ENCODE assay signal across 1 cellular context in the genomic region with DNA sequence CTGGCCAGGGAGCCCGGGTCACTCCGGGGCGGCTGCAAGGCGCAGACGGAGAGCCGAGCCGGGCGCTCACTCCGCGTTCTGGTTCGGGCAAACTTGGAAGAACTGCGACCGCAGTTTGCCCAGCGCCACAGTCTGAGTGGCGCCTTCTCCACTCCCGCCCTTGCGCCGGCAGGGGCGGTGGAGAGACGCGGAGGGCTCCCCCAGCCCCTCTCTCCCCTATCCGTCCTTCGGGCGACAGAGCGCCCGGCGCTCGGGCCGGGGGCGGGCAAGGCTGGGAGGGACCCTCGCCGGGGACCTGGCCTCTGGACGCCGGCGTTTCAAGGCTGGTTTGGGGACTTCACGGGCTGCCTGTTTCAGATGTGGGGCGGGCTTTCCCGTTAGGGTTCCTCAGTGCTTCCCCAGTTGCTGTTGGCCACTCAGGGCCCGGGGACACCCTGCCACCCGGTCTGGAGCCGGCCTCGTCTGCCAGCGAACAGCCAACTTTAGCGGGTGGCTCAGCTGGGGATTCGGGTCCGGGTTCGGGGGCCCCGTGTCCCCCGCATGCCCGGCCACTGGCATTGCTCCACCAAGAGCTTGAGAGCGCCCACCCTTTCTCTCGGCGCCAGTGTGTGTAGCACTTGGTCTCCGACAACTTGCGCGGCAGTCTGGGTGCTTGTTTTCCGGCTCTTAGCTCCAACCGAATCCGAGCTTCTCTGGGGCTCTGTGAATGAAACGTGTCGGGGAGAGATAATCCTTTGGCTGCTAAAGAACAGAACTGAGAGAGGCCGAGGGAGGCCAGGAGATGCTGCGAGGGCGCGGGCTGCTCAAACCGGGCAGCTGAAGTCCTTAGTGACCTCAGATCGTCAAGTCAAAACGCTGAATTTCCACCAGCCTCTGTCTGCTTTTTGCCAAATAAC.
A peak's percentile ranks its signal among the peaks of the same experiment; 100 is the strongest.
TF ChIP-seq lines count a peak whose summit lies in the region.

No MANE protein-coding gene starts in this region.

TF ChIP-seq in HepG2, 621 proteins besides CTCF, POLR2A, EP300 and RAD21 (continued from another document and continues in another):
- TF ChIP-seq BORCS8-MEF2B (CRISPR knock-in tag; IDR thresholded peaks at IDR 0.05) (peak; percentile 65; the same call in 1 of the 2 replicates), HOXA3 (CRISPR knock-in tag; IDR thresholded peaks at IDR 0.05) (peak; percentile 45), HDAC1 (CRISPR knock-in tag; IDR thresholded peaks at IDR 0.05) (peak; percentile 66; the same call in 1 of the 2 replicates), ZMYM3 (CRISPR knock-in tag; IDR thresholded peaks at IDR 0.05) (peak; percentile 63; the same call in 1 of the 2 replicates), FOXO1 (CRISPR knock-in tag; IDR thresholded peaks at IDR 0.05) (0 out of 2 replicates have a peak, but pooled peaks have one; percentile 10), ZNF17 (CRISPR knock-in tag; IDR thresholded peaks at IDR 0.05) (no peak), GTF2F1 (IDR thresholded peaks at IDR 0.05; ENCODE audit: low read length) (no peak), GFI1 (CRISPR knock-in tag; IDR thresholded peaks at IDR 0.05; ENCODE audit: borderline replicate concordance) (peak; percentile 24; the same call in 1 of the 2 replicates), ZNF737 (CRISPR knock-in tag; IDR thresholded peaks at IDR 0.05; ENCODE audit: borderline replicate concordance) (0 out of 2 replicates have a peak, but pooled peaks have one; percentile 43), ZNF263 (CRISPR knock-in tag; IDR thresholded peaks at IDR 0.05) (no peak), ZNF607 (CRISPR knock-in tag; IDR thresholded peaks at IDR 0.05; ENCODE audit: borderline replicate concordance) (peak; percentile 36; the same call in 1 of the 2 replicates), STAG1 (CRISPR knock-in tag; IDR thresholded peaks at IDR 0.05) (peak; percentile 46; the same call in 1 of the 2 replicates), NFKB2 (CRISPR knock-in tag; IDR thresholded peaks at IDR 0.05; ENCODE audit: borderline replicate concordance) (peak; percentile 75; the same call in 1 of the 2 replicates), ZNF788 (CRISPR knock-in tag; IDR thresholded peaks at IDR 0.05; ENCODE audit: borderline replicate concordance) (no peak; the same call in 1 of the 2 replicates), ZNF629 (CRISPR knock-in tag; conservative IDR thresholded peaks at IDR 0.05) (no peak), BCL6 (CRISPR knock-in tag; IDR thresholded peaks at IDR 0.05) (peak; percentile 19)
- TF ChIP-seq, protein P1, sequence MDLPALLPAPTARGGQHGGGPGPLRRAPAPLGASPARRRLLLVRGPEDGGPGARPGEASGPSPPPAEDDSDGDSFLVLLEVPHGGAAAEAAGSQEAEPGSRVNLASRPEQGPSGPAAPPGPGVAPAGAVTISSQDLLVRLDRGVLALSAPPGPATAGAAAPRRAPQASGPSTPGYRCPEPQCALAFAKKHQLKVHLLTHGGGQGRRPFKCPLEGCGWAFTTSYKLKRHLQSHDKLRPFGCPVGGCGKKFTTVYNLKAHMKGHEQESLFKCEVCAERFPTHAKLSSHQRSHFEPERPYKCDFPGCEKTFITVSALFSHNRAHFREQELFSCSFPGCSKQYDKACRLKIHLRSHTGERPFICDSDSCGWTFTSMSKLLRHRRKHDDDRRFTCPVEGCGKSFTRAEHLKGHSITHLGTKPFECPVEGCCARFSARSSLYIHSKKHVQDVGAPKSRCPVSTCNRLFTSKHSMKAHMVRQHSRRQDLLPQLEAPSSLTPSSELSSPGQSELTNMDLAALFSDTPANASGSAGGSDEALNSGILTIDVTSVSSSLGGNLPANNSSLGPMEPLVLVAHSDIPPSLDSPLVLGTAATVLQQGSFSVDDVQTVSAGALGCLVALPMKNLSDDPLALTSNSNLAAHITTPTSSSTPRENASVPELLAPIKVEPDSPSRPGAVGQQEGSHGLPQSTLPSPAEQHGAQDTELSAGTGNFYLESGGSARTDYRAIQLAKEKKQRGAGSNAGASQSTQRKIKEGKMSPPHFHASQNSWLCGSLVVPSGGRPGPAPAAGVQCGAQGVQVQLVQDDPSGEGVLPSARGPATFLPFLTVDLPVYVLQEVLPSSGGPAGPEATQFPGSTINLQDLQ (CRISPR knock-in tag; IDR thresholded peaks at IDR 0.05): peak; percentile 74
- TF ChIP-seq, protein P2, sequence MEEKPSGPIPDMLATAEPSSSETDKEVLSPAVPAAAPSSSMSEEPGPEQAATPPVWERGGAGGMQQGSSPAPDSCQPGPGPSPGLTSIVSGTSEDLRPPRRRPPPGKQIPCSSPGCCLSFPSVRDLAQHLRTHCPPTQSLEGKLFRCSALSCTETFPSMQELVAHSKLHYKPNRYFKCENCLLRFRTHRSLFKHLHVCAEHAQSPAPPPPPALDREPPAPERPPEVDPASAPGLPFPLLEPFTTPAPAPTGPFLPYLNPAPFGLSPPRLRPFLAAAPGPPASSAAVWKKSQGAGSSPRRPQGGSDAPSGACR (CRISPR knock-in tag; IDR thresholded peaks at IDR 0.05): peak; percentile 63; the same call in 1 of the 2 replicates
- TF ChIP-seq, protein P3, sequence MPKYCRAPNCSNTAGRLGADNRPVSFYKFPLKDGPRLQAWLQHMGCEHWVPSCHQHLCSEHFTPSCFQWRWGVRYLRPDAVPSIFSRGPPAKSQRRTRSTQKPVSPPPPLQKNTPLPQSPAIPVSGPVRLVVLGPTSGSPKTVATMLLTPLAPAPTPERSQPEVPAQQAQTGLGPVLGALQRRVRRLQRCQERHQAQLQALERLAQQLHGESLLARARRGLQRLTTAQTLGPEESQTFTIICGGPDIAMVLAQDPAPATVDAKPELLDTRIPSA (CRISPR knock-in tag; IDR thresholded peaks at IDR 0.05; ENCODE audit: borderline replicate concordance): no peak
- TF ChIP-seq, protein P4, sequence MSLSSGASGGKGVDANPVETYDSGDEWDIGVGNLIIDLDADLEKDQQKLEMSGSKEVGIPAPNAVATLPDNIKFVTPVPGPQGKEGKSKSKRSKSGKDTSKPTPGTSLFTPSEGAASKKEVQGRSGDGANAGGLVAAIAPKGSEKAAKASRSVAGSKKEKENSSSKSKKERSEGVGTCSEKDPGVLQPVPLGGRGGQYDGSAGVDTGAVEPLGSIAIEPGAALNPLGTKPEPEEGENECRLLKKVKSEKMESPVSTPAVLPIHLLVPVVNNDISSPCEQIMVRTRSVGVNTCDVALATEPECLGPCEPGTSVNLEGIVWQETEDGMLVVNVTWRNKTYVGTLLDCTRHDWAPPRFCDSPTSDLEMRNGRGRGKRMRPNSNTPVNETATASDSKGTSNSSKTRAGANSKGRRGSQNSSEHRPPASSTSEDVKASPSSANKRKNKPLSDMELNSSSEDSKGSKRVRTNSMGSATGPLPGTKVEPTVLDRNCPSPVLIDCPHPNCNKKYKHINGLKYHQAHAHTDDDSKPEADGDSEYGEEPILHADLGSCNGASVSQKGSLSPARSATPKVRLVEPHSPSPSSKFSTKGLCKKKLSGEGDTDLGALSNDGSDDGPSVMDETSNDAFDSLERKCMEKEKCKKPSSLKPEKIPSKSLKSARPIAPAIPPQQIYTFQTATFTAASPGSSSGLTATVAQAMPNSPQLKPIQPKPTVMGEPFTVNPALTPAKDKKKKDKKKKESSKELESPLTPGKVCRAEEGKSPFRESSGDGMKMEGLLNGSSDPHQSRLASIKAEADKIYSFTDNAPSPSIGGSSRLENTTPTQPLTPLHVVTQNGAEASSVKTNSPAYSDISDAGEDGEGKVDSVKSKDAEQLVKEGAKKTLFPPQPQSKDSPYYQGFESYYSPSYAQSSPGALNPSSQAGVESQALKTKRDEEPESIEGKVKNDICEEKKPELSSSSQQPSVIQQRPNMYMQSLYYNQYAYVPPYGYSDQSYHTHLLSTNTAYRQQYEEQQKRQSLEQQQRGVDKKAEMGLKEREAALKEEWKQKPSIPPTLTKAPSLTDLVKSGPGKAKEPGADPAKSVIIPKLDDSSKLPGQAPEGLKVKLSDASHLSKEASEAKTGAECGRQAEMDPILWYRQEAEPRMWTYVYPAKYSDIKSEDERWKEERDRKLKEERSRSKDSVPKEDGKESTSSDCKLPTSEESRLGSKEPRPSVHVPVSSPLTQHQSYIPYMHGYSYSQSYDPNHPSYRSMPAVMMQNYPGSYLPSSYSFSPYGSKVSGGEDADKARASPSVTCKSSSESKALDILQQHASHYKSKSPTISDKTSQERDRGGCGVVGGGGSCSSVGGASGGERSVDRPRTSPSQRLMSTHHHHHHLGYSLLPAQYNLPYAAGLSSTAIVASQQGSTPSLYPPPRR (CRISPR knock-in tag; IDR thresholded peaks at IDR 0.05; ENCODE audit: borderline replicate concordance): no peak
- TF ChIP-seq, protein P5, sequence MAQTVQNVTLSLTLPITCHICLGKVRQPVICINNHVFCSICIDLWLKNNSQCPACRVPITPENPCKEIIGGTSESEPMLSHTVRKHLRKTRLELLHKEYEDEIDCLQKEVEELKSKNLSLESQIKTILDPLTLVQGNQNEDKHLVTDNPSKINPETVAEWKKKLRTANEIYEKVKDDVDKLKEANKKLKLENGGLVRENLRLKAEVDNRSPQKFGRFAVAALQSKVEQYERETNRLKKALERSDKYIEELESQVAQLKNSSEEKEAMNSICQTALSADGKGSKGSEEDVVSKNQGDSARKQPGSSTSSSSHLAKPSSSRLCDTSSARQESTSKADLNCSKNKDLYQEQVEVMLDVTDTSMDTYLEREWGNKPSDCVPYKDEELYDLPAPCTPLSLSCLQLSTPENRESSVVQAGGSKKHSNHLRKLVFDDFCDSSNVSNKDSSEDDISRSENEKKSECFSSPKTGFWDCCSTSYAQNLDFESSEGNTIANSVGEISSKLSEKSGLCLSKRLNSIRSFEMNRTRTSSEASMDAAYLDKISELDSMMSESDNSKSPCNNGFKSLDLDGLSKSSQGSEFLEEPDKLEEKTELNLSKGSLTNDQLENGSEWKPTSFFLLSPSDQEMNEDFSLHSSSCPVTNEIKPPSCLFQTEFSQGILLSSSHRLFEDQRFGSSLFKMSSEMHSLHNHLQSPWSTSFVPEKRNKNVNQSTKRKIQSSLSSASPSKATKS (CRISPR knock-in tag; IDR thresholded peaks at IDR 0.05): 0 out of 2 replicates have a peak, but pooled peaks have one; percentile 25
- TF ChIP-seq, protein P6, sequence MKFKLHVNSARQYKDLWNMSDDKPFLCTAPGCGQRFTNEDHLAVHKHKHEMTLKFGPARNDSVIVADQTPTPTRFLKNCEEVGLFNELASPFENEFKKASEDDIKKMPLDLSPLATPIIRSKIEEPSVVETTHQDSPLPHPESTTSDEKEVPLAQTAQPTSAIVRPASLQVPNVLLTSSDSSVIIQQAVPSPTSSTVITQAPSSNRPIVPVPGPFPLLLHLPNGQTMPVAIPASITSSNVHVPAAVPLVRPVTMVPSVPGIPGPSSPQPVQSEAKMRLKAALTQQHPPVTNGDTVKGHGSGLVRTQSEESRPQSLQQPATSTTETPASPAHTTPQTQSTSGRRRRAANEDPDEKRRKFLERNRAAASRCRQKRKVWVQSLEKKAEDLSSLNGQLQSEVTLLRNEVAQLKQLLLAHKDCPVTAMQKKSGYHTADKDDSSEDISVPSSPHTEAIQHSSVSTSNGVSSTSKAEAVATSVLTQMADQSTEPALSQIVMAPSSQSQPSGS (CRISPR knock-in tag; IDR thresholded peaks at IDR 0.05): 0 out of 2 replicates have a peak, but pooled peaks have one; percentile 25
- TF ChIP-seq, protein P7, sequence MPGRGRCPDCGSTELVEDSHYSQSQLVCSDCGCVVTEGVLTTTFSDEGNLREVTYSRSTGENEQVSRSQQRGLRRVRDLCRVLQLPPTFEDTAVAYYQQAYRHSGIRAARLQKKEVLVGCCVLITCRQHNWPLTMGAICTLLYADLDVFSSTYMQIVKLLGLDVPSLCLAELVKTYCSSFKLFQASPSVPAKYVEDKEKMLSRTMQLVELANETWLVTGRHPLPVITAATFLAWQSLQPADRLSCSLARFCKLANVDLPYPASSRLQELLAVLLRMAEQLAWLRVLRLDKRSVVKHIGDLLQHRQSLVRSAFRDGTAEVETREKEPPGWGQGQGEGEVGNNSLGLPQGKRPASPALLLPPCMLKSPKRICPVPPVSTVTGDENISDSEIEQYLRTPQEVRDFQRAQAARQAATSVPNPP (CRISPR knock-in tag; IDR thresholded peaks at IDR 0.05): 0 out of 2 replicates have a peak, but pooled peaks have one; percentile 44
- TF ChIP-seq, protein P8, sequence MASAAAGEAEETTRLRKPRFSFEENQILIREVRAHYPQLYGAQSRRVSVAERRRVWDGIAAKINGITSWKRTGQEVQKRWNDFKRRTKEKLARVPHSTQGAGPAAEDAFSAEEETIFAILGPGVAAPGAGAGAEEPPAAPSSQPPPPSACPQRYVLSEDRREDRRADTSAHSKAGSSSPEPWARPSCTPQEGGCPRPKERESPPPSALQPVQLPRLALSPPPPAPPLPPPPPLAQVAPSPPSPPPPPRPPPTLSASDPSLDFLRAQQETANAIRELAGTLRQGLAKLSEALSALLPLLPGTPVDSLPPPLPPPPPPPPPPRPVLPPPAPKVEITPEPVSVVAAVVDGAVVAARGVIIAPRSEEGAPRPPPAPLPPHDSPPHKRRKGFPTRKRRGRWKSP (CRISPR knock-in tag; IDR thresholded peaks at IDR 0.05): peak; percentile 93
- TF ChIP-seq, protein P9, sequence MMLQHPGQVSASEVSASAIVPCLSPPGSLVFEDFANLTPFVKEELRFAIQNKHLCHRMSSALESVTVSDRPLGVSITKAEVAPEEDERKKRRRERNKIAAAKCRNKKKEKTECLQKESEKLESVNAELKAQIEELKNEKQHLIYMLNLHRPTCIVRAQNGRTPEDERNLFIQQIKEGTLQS (CRISPR knock-in tag; IDR thresholded peaks at IDR 0.05): 0 out of 2 replicates have a peak, but pooled peaks have one; percentile 3
- TF ChIP-seq, protein P10, sequence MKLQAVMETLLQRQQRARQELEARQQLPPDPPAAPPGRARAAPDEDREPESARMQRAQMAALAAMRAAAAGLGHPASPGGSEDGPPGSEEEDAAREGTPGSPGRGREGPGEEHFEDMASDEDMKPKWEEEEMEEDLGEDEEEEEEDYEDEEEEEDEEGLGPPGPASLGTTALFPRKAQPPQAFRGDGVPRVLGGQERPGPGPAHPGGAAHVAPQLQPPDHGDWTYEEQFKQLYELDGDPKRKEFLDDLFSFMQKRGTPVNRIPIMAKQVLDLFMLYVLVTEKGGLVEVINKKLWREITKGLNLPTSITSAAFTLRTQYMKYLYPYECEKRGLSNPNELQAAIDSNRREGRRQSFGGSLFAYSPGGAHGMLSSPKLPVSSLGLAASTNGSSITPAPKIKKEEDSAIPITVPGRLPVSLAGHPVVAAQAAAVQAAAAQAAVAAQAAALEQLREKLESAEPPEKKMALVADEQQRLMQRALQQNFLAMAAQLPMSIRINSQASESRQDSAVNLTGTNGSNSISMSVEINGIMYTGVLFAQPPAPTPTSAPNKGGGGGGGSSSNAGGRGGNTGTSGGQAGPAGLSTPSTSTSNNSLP (IDR thresholded peaks at IDR 0.05; ENCODE audit: low read depth, low read length): no peak
- TF ChIP-seq, protein P11, sequence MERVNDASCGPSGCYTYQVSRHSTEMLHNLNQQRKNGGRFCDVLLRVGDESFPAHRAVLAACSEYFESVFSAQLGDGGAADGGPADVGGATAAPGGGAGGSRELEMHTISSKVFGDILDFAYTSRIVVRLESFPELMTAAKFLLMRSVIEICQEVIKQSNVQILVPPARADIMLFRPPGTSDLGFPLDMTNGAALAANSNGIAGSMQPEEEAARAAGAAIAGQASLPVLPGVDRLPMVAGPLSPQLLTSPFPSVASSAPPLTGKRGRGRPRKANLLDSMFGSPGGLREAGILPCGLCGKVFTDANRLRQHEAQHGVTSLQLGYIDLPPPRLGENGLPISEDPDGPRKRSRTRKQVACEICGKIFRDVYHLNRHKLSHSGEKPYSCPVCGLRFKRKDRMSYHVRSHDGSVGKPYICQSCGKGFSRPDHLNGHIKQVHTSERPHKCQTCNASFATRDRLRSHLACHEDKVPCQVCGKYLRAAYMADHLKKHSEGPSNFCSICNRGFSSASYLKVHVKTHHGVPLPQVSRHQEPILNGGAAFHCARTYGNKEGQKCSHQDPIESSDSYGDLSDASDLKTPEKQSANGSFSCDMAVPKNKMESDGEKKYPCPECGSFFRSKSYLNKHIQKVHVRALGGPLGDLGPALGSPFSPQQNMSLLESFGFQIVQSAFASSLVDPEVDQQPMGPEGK (CRISPR knock-in tag; IDR thresholded peaks at IDR 0.05): peak; percentile 53
